Comparison of ENCODE assay signal across 1 cellular context in genomic region chr6:154515808-154516207, GRCh38.
TF ChIP-seq lines count a peak whose summit lies in the region.

No MANE protein-coding gene starts in this region.

TF ChIP-seq in IMR-90, 13 proteins besides CTCF, POLR2A, EP300 and RAD21:
- TF ChIP-seq MXI1 (IDR thresholded peaks at IDR 0.05; ENCODE audit: borderline replicate concordance, low read depth, low read length), result no peak
- TF ChIP-seq MAFK (IDR thresholded peaks at IDR 0.05; ENCODE audit: low read depth, low read length), result no peak
- TF ChIP-seq SMC3 (IDR thresholded peaks at IDR 0.05; ENCODE audit: low read depth, low read length), result no peak
- no peak for TF ChIP-seq NFE2L2 (IDR thresholded peaks at IDR 0.05; ENCODE audit: low read depth, low read length)
- TF ChIP-seq RCOR1 (IDR thresholded peaks at IDR 0.05; ENCODE audit: insufficient replicate concordance, low read length), result no peak
